8 cellular contexts compared by ENCODE assay signal in genomic region chr1:35641233-35641866, GRCh38. TPM values are rescaled to one million over a fixed set of nuclear protein-coding genes. Genes with fewer than 3 reads are reported as not detected.
DNase-seq lines count a peak whose midpoint lies in the region; ATAC-seq and TF ChIP-seq lines count a peak whose summit lies in the region.

Gene PSMB2 (minus strand): TSS chr1:35641526. CDS start chr1:35641432, 94 bp downstream.

- peak; percentile 97 for ATAC-seq in naive thymus-derived CD4-positive, alpha-beta T cell
- peak; percentile 97 for ATAC-seq in stimulated activated memory B cell treated with anti-CD40 and anti-IgM and Interleukin-4, amounts not matched to agents 10 μg/mL and 1 μg/mL and 100 μg/mL, for 72 hours

- TF ChIP-seq CTCF in fibroblast of mammary gland (conservative IDR thresholded peaks at IDR 0.05; ENCODE audit: control insufficient read depth, insufficient read depth, low read depth, low read length): no peak

- peak within 1 kb of the TSS; percentile 82 for H3K4me3 ChIP-seq in fibroblast of mammary gland (ENCODE audit: control insufficient read depth, low read depth, low read length)
- peak within 1 kb of the TSS; percentile 89 for H3K4me3 ChIP-seq in naive thymus-derived CD4-positive, alpha-beta T cell (ENCODE audit: low read length)

- peaks cover 0 to 9% (median 6%) of the 10 kb centered on the region in 5 donors for H3K36me3 Mint-ChIP-seq in naive thymus-derived CD4-positive, alpha-beta T cell
- H3K36me3 Mint-ChIP-seq in stimulated activated memory B cell treated with anti-CD40 and anti-IgM and Interleukin-4, amounts not matched to agents 10 μg/mL and 1 μg/mL and 100 μg/mL, for 72 hours: peaks cover 5% of the 10 kb centered on the region

- no peaks in the 10 kb centered on the region for H3K27me3 ChIP-seq in naive thymus-derived CD4-positive, alpha-beta T cell (ENCODE audit: control insufficient read depth in 2 of 2, insufficient read depth in 2 of 2, low read length in 2 of 2)

- peak within 1 kb of the TSS; percentile 97 to 100 (median 100) for H3K4me3 Mint-ChIP-seq in naive thymus-derived CD4-positive, alpha-beta T cell
- H3K4me3 Mint-ChIP-seq in stimulated activated memory B cell treated with anti-CD40 and anti-IgM and Interleukin-4, amounts not matched to agents 10 μg/mL and 1 μg/mL and 100 μg/mL, for 72 hours: peak within 1 kb of the TSS; percentile 99

- CTCF ChIA-PET in naive thymus-derived CD4-positive, alpha-beta T cell (lab: Charles Lee): interaction anchor here (0.9 kb wide), 1 partner anchor 190 kb away, joined by 4 read pairs; no protein-coding TSS in a partner anchor

- peaks cover 12 to 44% (median 30%) of the 10 kb centered on the region in 5 donors for H3K27me3 Mint-ChIP-seq in naive thymus-derived CD4-positive, alpha-beta T cell
- H3K27me3 Mint-ChIP-seq in stimulated activated memory B cell treated with anti-CD40 and anti-IgM and Interleukin-4, amounts not matched to agents 10 μg/mL and 1 μg/mL and 100 μg/mL, for 72 hours: peaks cover 9% of the 10 kb centered on the region

- peak; percentile 93 for DNase-seq in EH (ENCODE audit: low read depth)
- DNase-seq in H4 (ENCODE audit: low spot score): peak; percentile 88
- DNase-seq in M059J (ENCODE audit: low read depth): peak; percentile 96
- DNase-seq in activated T-helper 9 cell treated with anti-CD3 and anti-CD28 coated beads, Interleukin-2, amount 50 U/mL, for 16 hours (ENCODE audit: low read depth): peak; percentile 93
- peak; percentile 94 for DNase-seq in fibroblast of mammary gland (ENCODE audit: low read depth)
- DNase-seq in naive thymus-derived CD4-positive, alpha-beta T cell: peak; percentile 89 to 96 (median 95)

- peak; percentile 99 for TF ChIP-seq POLR2A in Raji (IDR thresholded peaks at IDR 0.05; ENCODE audit: insufficient read depth, low read depth, low read length)

- intact Hi-C loops in naive thymus-derived CD4-positive, alpha-beta T cell (cut with micrococcal nuclease): loop anchor here (1.0 to 10.0 kb wide), 9 partner anchors 64 to 787 kb away; partner anchors contain the start of genes KIAA0319L (in 2 of the 2), NCDN (in 2 of the 2), AGO3 (in 1 of the 2) and CLSPN (in 1 of the 2)

- H3K9me3 Mint-ChIP-seq in naive thymus-derived CD4-positive, alpha-beta T cell: peaks cover 0 to 5% (median 0%) of the 10 kb centered on the region in 11 donors
- no peaks in the 10 kb centered on the region for H3K9me3 Mint-ChIP-seq in stimulated activated memory B cell treated with anti-CD40 and anti-IgM and Interleukin-4, amounts not matched to agents 10 μg/mL and 1 μg/mL and 100 μg/mL, for 72 hours

- H3K4me1 ChIP-seq in naive thymus-derived CD4-positive, alpha-beta T cell (ENCODE audit: control insufficient read depth in 2 of 2, insufficient read depth in 2 of 2, low read length in 2 of 2): peaks cover 18 to 19% of the 10 kb centered on the region in 2 donors

- peak within 1 kb of the TSS; percentile 92 for H3K27ac ChIP-seq in naive thymus-derived CD4-positive, alpha-beta T cell (ENCODE audit: low read depth, low read length)

- H3K27ac Mint-ChIP-seq in naive thymus-derived CD4-positive, alpha-beta T cell: peak within 1 kb of the TSS; percentile 98 to 100 (median 99)
- peak within 1 kb of the TSS; percentile 99 for H3K27ac Mint-ChIP-seq in stimulated activated memory B cell treated with anti-CD40 and anti-IgM and Interleukin-4, amounts not matched to agents 10 μg/mL and 1 μg/mL and 100 μg/mL, for 72 hours

- H3K4me1 Mint-ChIP-seq in naive thymus-derived CD4-positive, alpha-beta T cell: peaks cover 16 to 54% (median 42%) of the 10 kb centered on the region in 7 donors
- peaks cover 32% of the 10 kb centered on the region for H3K4me1 Mint-ChIP-seq in stimulated activated memory B cell treated with anti-CD40 and anti-IgM and Interleukin-4, amounts not matched to agents 10 μg/mL and 1 μg/mL and 100 μg/mL, for 72 hours

- no peaks in the 10 kb centered on the region for H3K9me3 ChIP-seq in naive thymus-derived CD4-positive, alpha-beta T cell (ENCODE audit: control insufficient read depth in 2 of 3, low read length in 3 of 3)

- POLR2A ChIA-PET in naive thymus-derived CD4-positive, alpha-beta T cell (lab: Charles Lee): interaction anchor here (0.9 kb wide), 1 partner anchor 23 kb away, joined by 3 read pairs; no protein-coding TSS in a partner anchor

- peaks cover 0 to 3% (median 0%) of the 10 kb centered on the region in 3 experiments for H3K36me3 ChIP-seq in naive thymus-derived CD4-positive, alpha-beta T cell (ENCODE audit: control insufficient read depth in 2 of 3, insufficient read depth in 3 of 3, low read length in 3 of 3)

RNA-seq across cellular contexts. Expression of gene PSMB2, which starts in this region (rescaled TPM):
- total RNA-seq in H4 (2014; rRNA removed; shearing (Covaris generic)): 30.2 and 39.5 TPM in 2 replicates
- total RNA-seq in M059J (2014; rRNA removed; shearing (Covaris generic)): 63.2 and 72.0 TPM in 2 replicates
- 10 to 100 TPM; 20.4 to 93.5 (median 23.5) TPM for total RNA-seq in naive thymus-derived CD4-positive, alpha-beta T cell
- polyA plus RNA-seq in naive thymus-derived CD4-positive, alpha-beta T cell: 10 to 100 TPM; 46.6 to 62.6 TPM

Comparison
In these comparisons a context has a peak if more than half of its experiments do, and no peak if none do; other contexts are left out.
1. Peak in every context shown above with its lines: DNase-seq, ATAC-seq, H3K4me3 ChIP-seq and H3K27ac ChIP-seq.